In the genomic region with DNA sequence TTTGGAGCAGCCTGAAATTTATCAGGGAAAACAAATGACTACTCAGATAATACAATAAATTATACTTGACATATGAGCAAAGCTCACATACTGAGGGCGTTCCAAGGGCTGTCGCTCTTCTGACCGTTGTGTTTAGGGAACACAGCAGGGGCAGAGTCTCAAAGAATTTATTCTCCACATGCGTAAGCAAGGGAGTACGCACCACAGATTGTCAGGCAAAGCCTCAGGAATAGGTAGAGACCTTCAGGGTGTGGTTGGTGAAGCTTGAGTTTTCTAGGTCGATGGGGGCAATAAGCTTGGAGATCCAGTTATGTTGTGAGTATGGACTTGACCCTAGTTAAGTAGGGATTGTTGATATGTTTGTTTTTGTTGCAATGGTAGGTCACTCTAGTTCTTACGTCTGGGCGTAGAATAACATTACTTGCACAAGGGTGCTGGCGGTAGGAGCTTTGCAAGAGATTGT, we compare ENCODE assay signal across 8 cellular contexts. TPM values are rescaled to one million over a fixed set of nuclear protein-coding genes. Genes with fewer than 3 reads are reported as not detected.
DNase-seq lines count a peak whose midpoint lies in the region; ATAC-seq and TF ChIP-seq lines count a peak whose summit lies in the region.

No MANE protein-coding gene starts in this region.

- peak overlapping the region; percentile 76 to 96 (median 96) for H3K4me3 ChIP-seq in mammary epithelial cell (replicated peaks in 1 of 3; ENCODE audit: insufficient read depth in 1 of 3, low read depth in 2 of 3, low read length in 3 of 3)
- H3K4me3 ChIP-seq in right lobe of liver = peak overlapping the region; percentile 76 to 91 (median 86)
- peak overlapping the region; percentile 84 to 87 for H3K4me3 ChIP-seq in tibial artery

- 71% methylated on average over 9 of the region's 9 CpGs for WGBS in mammary epithelial cell (ENCODE audit: low coverage, missing lambda C conversion rate)
- 17% methylated on average over 9 of the region's 9 CpGs for WGBS in right lobe of liver (ENCODE audit: insufficient coverage, low coverage, low lambda C conversion rate, missing lambda C conversion rate)

- no TSS peak for BruUV-seq in mammary epithelial cell (replicated peaks; lab: Mats Ljungman, UMichigan)

- H2AFZ ChIP-seq in mammary epithelial cell (ENCODE audit: low read depth, low read length) = peak overlapping the region; percentile 28

- no peaks in the 10 kb centered on the region for H4K20me1 ChIP-seq in mammary epithelial cell (ENCODE audit: insufficient read depth, low read length)

- no peaks in the 10 kb centered on the region for H3K9me3 ChIP-seq in mammary epithelial cell (replicated peaks; ENCODE audit: insufficient read depth, low read length)
- H3K9me3 ChIP-seq in right lobe of liver = no peaks in the 10 kb centered on the region
- H3K9me3 ChIP-seq in tibial artery = no peaks in the 10 kb centered on the region

- CTCF ChIA-PET in mammary epithelial cell (lab: Charles Lee; ENCODE audit: low non-redundant PET) = no interaction called here

- in situ Hi-C loops in mammary epithelial cell (cut with MboI; ENCODE audit: low sequenced_read_pairs in 2 of 2) = loop anchor here (5.0 to 25.0 kb wide), 2 partner anchors 530 to 540 kb away; partner anchors contain the start of gene DDX10 (in 1 of the 2)

- H3K27me3 ChIP-seq in mammary epithelial cell (ENCODE audit: insufficient read depth, low read length) = no peaks in the 10 kb centered on the region
- H3K27me3 ChIP-seq in right lobe of liver = no peaks in the 10 kb centered on the region
- no peaks in the 10 kb centered on the region for H3K27me3 ChIP-seq in tibial artery

- H3K27ac ChIP-seq in mammary epithelial cell (ENCODE audit: insufficient read depth, low read depth, low read length) (peak overlapping the region; percentile 72), right lobe of liver (peak overlapping the region; percentile 95 to 99 (median 99)), tibial artery (peak overlapping the region; percentile 98)

- peak; percentile 9 to 54 (median 46) for ATAC-seq in right lobe of liver
- ATAC-seq in HG03108 (IDR thresholded peaks at IDR 0.05; ENCODE audit: unreplicated experiment) = no peak

- intact Hi-C loops in mammary epithelial cell (cut with micrococcal nuclease) (no loop called here), right lobe of liver (cut with DNase I) (no loop called here), tibial artery (cut with DNase I; ENCODE audit: low total_unique reads) (loop anchor here (5.0 kb wide), 1 partner anchor 100 kb away; the partner anchor contains the start of genes ATM and NPAT)

- peak overlapping the region; percentile 96 for H3K4me2 ChIP-seq in mammary epithelial cell (ENCODE audit: insufficient read depth, low read depth, low read length)

- peaks cover 12% of the 10 kb centered on the region for H3K4me1 ChIP-seq in mammary epithelial cell (ENCODE audit: insufficient read depth, low read length)
- H3K4me1 ChIP-seq in right lobe of liver = peaks cover 0 to 36% (median 12%) of the 10 kb centered on the region in 4 donors
- peaks cover 0 to 36% (median 22%) of the 10 kb centered on the region in 4 donors for H3K4me1 ChIP-seq in tibial artery

- H3K79me2 ChIP-seq in mammary epithelial cell (ENCODE audit: insufficient read depth, low read length) = peaks cover 43% of the 10 kb centered on the region

- dilution Hi-C loops in mammary epithelial cell (cut with HindIII; ENCODE audit: low sequenced_read_pairs) = no loop called here

- DNase-seq in ELR (ENCODE audit: low read depth) = peak; percentile 41
- DNase-seq in M059J (ENCODE audit: low read depth) = peak; percentile 17
- DNase-seq in mammary epithelial cell = no peak
- peak in 1 of 3 donors; percentile 63 for DNase-seq in right lobe of liver
- DNase-seq in tibial artery = peak in 1 of 2 donors; percentile 68
- no peak for DNase-seq in NCI-H1694 (lab: John Stamatoyannopoulos, UW)
- DNase-seq in NK-92 (lab: John Stamatoyannopoulos, UW; ENCODE audit: unreplicated experiment) = no peak

- peak; percentile 35 for TF ChIP-seq POLR2A in right lobe of liver (IDR thresholded peaks at IDR 0.05)

- H3K36me3 ChIP-seq in mammary epithelial cell (ENCODE audit: insufficient read depth, low read length) (no peaks in the 10 kb centered on the region), right lobe of liver (no peaks in the 10 kb centered on the region), tibial artery (no peaks in the 10 kb centered on the region)

- peak overlapping the region; percentile 86 for H3K9ac ChIP-seq in mammary epithelial cell (ENCODE audit: insufficient read depth, low read length)

- TF ChIP-seq CTCF in mammary epithelial cell (conservative IDR thresholded peaks at IDR 0.05 in 1 of 2, IDR thresholded peaks at IDR 0.05 in 1 of 2; ENCODE audit: extremely low read depth in 1 of 2, insufficient read depth in 1 of 2, low read depth in 1 of 2, low read length in 2 of 2) (no peak), right lobe of liver (IDR thresholded peaks at IDR 0.05) (no peak), tibial artery (IDR thresholded peaks at IDR 0.05) (no peak)

RNA-seq across cellular contexts. Expression of gene ACAT1, which starts 0.8 kb away (rescaled TPM):
- total RNA-seq in M059J (2014; rRNA removed; shearing (Covaris generic)) = 85.5 and 99.2 TPM in 2 replicates
- total RNA-seq in mammary epithelial cell = 10 to 100 TPM; 35.0 to 35.6 TPM
- polyA plus RNA-seq in mammary epithelial cell = 49.9 TPM
- 66.9 TPM for polyA minus RNA-seq in mammary epithelial cell
- total RNA-seq in right lobe of liver = 1,000 to 10,000 TPM in 2 of 6 experiments, 100 to 1,000 TPM in 4; 357 to 1,180 (median 459) TPM

Comparison
In these comparisons a context has a peak if more than half of its experiments do, and no peak if none do; other contexts are left out.
1. DNase-seq: peak in ELR (single experiment) and M059J (single experiment); none in mammary epithelial cell (single experiment), NCI-H1694 (single experiment) and NK-92 (single experiment).
2. Peak in every context shown above with its lines, with median percentiles within 50 percentile points of each other: H3K27ac ChIP-seq and H3K4me3 ChIP-seq.